Comparison of ENCODE assay signal across 8 cellular contexts in the genomic region with DNA sequence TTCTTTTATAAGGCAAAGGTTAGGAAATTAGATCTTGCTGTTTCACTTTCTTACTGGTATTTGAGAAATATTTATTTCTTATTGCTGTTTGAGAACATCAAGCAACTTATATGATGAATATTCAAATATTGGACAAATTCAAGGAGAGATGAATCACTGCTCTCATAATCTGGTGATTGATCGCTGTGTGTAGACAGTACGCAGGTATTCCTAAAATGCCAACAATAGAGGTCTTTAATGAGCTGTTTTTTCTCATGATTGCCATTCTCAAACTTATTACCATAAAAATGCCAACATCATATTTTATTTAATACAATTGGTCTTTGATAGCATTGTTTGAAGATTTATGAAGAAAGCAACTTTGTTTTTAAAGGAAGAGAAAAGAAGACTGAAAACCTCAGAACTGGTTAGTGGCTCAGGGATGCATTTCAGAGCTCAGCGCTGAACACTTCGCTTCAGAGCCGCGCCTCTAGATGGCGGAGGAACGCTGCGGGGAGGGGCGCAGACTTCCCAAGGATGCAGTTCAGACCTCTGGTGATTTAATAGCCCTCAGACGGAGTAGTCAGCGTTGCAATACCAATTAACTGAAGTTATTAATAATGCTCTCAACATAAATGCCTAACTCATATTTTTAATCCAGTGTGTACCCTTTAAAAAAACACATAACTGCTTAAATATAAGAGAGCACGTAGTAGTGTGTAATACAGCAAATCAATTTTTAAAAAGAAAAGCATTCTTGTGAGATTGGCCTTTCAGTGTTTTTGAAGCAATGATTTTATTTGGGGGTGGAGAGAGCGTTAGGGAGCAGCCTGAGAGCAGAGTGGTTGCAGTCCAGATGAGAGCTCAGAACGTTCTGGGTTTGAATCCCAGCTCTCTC. TPM values are rescaled to one million over a fixed set of nuclear protein-coding genes. Genes with fewer than 3 reads are reported as not detected.
DNase-seq lines count a peak whose midpoint lies in the region; ATAC-seq and TF ChIP-seq lines count a peak whose summit lies in the region.

No MANE protein-coding gene starts in this region.

- H3K4me3 ChIP-seq in AG04449 (ENCODE audit: low read depth, low read length): no peak overlapping the region
- H3K4me3 ChIP-seq in MG63: no peak overlapping the region

- peak; percentile 35 for TF ChIP-seq CTCF in AG04449 (IDR thresholded peaks at IDR 0.05; ENCODE audit: insufficient read depth, low read length, missing control alignments)

- CTCF ChIA-PET in AG04449 (lab: Yijun Ruan, JAX): interaction anchor here (1.0 kb wide), 1 partner anchor 9 kb away, joined by 4 read pairs; no protein-coding TSS in a partner anchor

- peak; percentile 48 for ATAC-seq in GM18858 (IDR thresholded peaks at IDR 0.05; ENCODE audit: unreplicated experiment)

- H3K36me3 ChIP-seq in MG63: no peaks in the 10 kb centered on the region

- H3K27me3 ChIP-seq in MG63: no peaks in the 10 kb centered on the region

- POLR2A ChIA-PET in AG04449 (lab: Yijun Ruan, JAX): no interaction called here

- no peaks in the 10 kb centered on the region for H3K9me3 ChIP-seq in MG63

- DNase-seq in AG04449 (ENCODE audit: low read depth, low spot score) (no peak), MG63 (peak; percentile 14), anterior cingulate cortex (lab: John Stamatoyannopoulos, UW) (peak in 47 of 58 donors; percentile 0 to 72 (median 19)), iris pigment epithelial cell (ENCODE audit: low read depth) (peak; percentile 28), stromal cell of bone marrow (ENCODE audit: low read depth) (peak; percentile 15), germinal center (ENCODE audit: low spot score) (no peak)
- no peak for DNase-seq in activated CD8-positive, alpha-beta memory T cell treated with anti-CD3 and anti-CD28 coated beads, Interleukin-2, amount 50 U/mL, for 4 hours

RNA-seq across cellular contexts. Expression of gene STEAP4, which starts 38.5 kb away (rescaled TPM):
- total RNA-seq in MG63 (2014; rRNA removed; shearing (Covaris generic); ENCODE audit: low replicate concordance): not detected in 2 replicates

Comparison
In these comparisons a context has a peak if more than half of its experiments do, and no peak if none do; other contexts are left out.
1. DNase-seq: peak in MG63 (single experiment), anterior cingulate cortex (47 of 58), iris pigment epithelial cell (single experiment) and stromal cell of bone marrow (single experiment); none in AG04449 (single experiment), germinal center (single experiment) and activated CD8-positive, alpha-beta memory T cell treated with anti-CD3 and anti-CD28 coated beads, Interleukin-2, amount 50 U/mL, for 4 hours (single experiment).